In genomic region chr22:46946383-46946965, GRCh38 we compare ENCODE assay signal across 18 cellular contexts.
A peak's percentile ranks its signal among the peaks of the same experiment; 100 is the strongest.
DNase-seq lines count a peak whose midpoint lies in the region; ATAC-seq, FAIRE-seq and TF ChIP-seq lines count a peak whose summit lies in the region.
"Had no signal": no experiment of that assay in that cellular context is flagged by ENCODE, and none has a peak within 500 bp of the region (broad histone marks: within the 10 kb centered on the region; RNA-seq: fewer than 3 reads in every experiment).

No MANE protein-coding gene starts in this region.

- ATAC-seq in activated CD8-positive, alpha-beta T cell treated with anti-CD3 and anti-CD28 coated beads, Interleukin-2, amount 10 ng/mL, durations not matched to agents 7 days and 5 days: no peak
- ATAC-seq in activated CD8-positive, alpha-beta T cell treated with anti-CD3 and anti-CD28 coated beads for 36 hours: no peak
- no peak for ATAC-seq in GM18511 (IDR thresholded peaks at IDR 0.05; ENCODE audit: unreplicated experiment)

- TF ChIP-seq CTCF in activated CD8-positive, alpha-beta T cell treated with anti-CD3 and anti-CD28 coated beads for 36 hours (IDR thresholded peaks at IDR 0.05): no peak
- TF ChIP-seq CTCF in bronchial epithelial cell (IDR thresholded peaks at IDR 0.05; ENCODE audit: insufficient read depth, low read length, severe bottlenecking) (no peak), neural cell (IDR thresholded peaks at IDR 0.05; ENCODE audit: poor library complexity, severe bottlenecking) (no peak)

- no peaks in the 10 kb centered on the region for H3K27me3 ChIP-seq in bronchial epithelial cell (ENCODE audit: control insufficient read depth, insufficient read depth, low read length)
- H3K27me3 ChIP-seq in neural cell (ENCODE audit: insufficient read depth, low read depth, low read length): no peaks in the 10 kb centered on the region
- H3K27me3 ChIP-seq: BE2C, SJSA1 had no signal

- no peak for DNase-seq in activated CD8-positive, alpha-beta T cell treated with anti-CD3 and anti-CD28 coated beads, Interleukin-2, amount 10 ng/mL, durations not matched to agents 7 days and 5 days
- no peak for DNase-seq in activated CD8-positive, alpha-beta T cell treated with anti-CD3 and anti-CD28 coated beads for 36 hours
- DNase-seq in bronchial epithelial cell (ENCODE audit: low read depth) (no peak), ecto neural progenitor cell (ENCODE audit: low spot score) (no peak), HuH-7 (ENCODE audit: low spot score) (no peak), DMS53 (lab: John Stamatoyannopoulos, UW) (no peak)
- DNase-seq: 8988T; BE2C; CD8-positive, alpha-beta memory T cell; KBM-7; NCI-H1436 treated with DMSO at 0.1 percent for 48 hours; NCI-H2029 treated with DMSO at 0.1 percent for 48 hours; NCI-H510A treated with DMSO at 0.1 percent for 48 hours; NCI-H82; PC-9 had no signal

- intact Hi-C loops in activated CD8-positive, alpha-beta T cell treated with anti-CD3 and anti-CD28 coated beads for 36 hours (cut with micrococcal nuclease): no loop called here

- peak; percentile 87 for FAIRE-seq in bronchial epithelial cell (lab: Jason Lieb, UNC)

- no peaks in the 10 kb centered on the region for H3K27me3 Mint-ChIP-seq in activated CD8-positive, alpha-beta T cell treated with anti-CD3 and anti-CD28 coated beads, Interleukin-2, amount 10 ng/mL, durations not matched to agents 7 days and 5 days (ENCODE audit: low read depth)
- H3K27me3 Mint-ChIP-seq in activated CD8-positive, alpha-beta T cell treated with anti-CD3 and anti-CD28 coated beads for 36 hours: no peaks in the 10 kb centered on the region
- H3K27me3 Mint-ChIP-seq: CD8-positive, alpha-beta memory T cell had no signal

- no peaks in the 10 kb centered on the region for H3K9me3 ChIP-seq in neural cell (ENCODE audit: low read length)
- H3K9me3 ChIP-seq: BE2C, SJSA1 had no signal

- H4K20me1 ChIP-seq in neural cell (ENCODE audit: insufficient read depth): no peaks in the 10 kb centered on the region

- H3K4me3 ChIP-seq in bronchial epithelial cell (ENCODE audit: low read depth, low read length) (no peak overlapping the region), neural cell (ENCODE audit: low read length) (no peak overlapping the region)
- H3K4me3 ChIP-seq: PC-9, SJSA1 had no signal

- no peak overlapping the region for H2AFZ ChIP-seq in neural cell (ENCODE audit: low read depth, low read length)
- H2AFZ ChIP-seq: PC-9 had no signal

- H3K36me3 ChIP-seq in bronchial epithelial cell (ENCODE audit: control insufficient read depth, insufficient read depth, low read length) (peaks cover 5% of the 10 kb centered on the region), neural cell (ENCODE audit: insufficient read depth, low read length) (no peaks in the 10 kb centered on the region)

- H3K4me3 Mint-ChIP-seq in activated CD8-positive, alpha-beta T cell treated with anti-CD3 and anti-CD28 coated beads, Interleukin-2, amount 10 ng/mL, durations not matched to agents 7 days and 5 days: no peak overlapping the region
- H3K4me3 Mint-ChIP-seq in activated CD8-positive, alpha-beta T cell treated with anti-CD3 and anti-CD28 coated beads for 36 hours: no peak overlapping the region
- H3K4me3 Mint-ChIP-seq: CD8-positive, alpha-beta memory T cell had no signal

- CTCF ChIA-PET in activated CD8-positive, alpha-beta T cell treated with anti-CD3 and anti-CD28 coated beads, Interleukin-2, amount 10 ng/mL, durations not matched to agents 7 days and 5 days (lab: Charles Lee): no interaction called here
- CTCF ChIA-PET in activated CD8-positive, alpha-beta T cell treated with anti-CD3 and anti-CD28 coated beads for 36 hours (lab: Charles Lee): no interaction called here

- no peak overlapping the region for H3K4me2 ChIP-seq in neural cell (ENCODE audit: low read length)
- H3K4me2 ChIP-seq: PC-9 had no signal

- peak overlapping the region; percentile 84 for H3K27ac ChIP-seq in neural cell (ENCODE audit: low read length)
- H3K27ac ChIP-seq: PC-9, SJSA1 had no signal

- TF ChIP-seq EP300 in neural cell (conservative IDR thresholded peaks at IDR 0.05; ENCODE audit: poor library complexity, severe bottlenecking): no peak

- H3K4me1 Mint-ChIP-seq in activated CD8-positive, alpha-beta T cell treated with anti-CD3 and anti-CD28 coated beads, Interleukin-2, amount 10 ng/mL, durations not matched to agents 7 days and 5 days (ENCODE audit: low read depth): peaks cover 2% of the 10 kb centered on the region
- peaks cover 6% of the 10 kb centered on the region for H3K4me1 Mint-ChIP-seq in activated CD8-positive, alpha-beta T cell treated with anti-CD3 and anti-CD28 coated beads for 36 hours (ENCODE audit: low read depth)

- POLR2A ChIA-PET in activated CD8-positive, alpha-beta T cell treated with anti-CD3 and anti-CD28 coated beads, Interleukin-2, amount 10 ng/mL, durations not matched to agents 7 days and 5 days (lab: Charles Lee): no interaction called here
- POLR2A ChIA-PET in activated CD8-positive, alpha-beta T cell treated with anti-CD3 and anti-CD28 coated beads for 36 hours (lab: Charles Lee): interaction anchor here (0.6 kb wide), 1 partner anchor 15 kb away, joined by 4 read pairs; no protein-coding TSS in a partner anchor

- H3K36me3 Mint-ChIP-seq in activated CD8-positive, alpha-beta T cell treated with anti-CD3 and anti-CD28 coated beads, Interleukin-2, amount 10 ng/mL, durations not matched to agents 7 days and 5 days (ENCODE audit: low read depth): peaks cover 15% of the 10 kb centered on the region
- peaks cover 13% of the 10 kb centered on the region for H3K36me3 Mint-ChIP-seq in activated CD8-positive, alpha-beta T cell treated with anti-CD3 and anti-CD28 coated beads for 36 hours (ENCODE audit: low read depth)

- no peaks in the 10 kb centered on the region for H3K9me2 ChIP-seq in neural cell (ENCODE audit: insufficient read depth, low read length)

- peaks cover 7% of the 10 kb centered on the region for H3F3A ChIP-seq in neural cell (ENCODE audit: insufficient read depth, low read length, poor library complexity, severe bottlenecking)

- peak overlapping the region; percentile 53 for H3K9ac ChIP-seq in neural cell (ENCODE audit: low read length)

- no peak for TF ChIP-seq RAD21 in neural cell (conservative IDR thresholded peaks at IDR 0.05)

- no peaks in the 10 kb centered on the region for H3K79me2 ChIP-seq in neural cell (replicated peaks; ENCODE audit: insufficient read depth, low read length)

- H3K9me3 Mint-ChIP-seq in activated CD8-positive, alpha-beta T cell treated with anti-CD3 and anti-CD28 coated beads, Interleukin-2, amount 10 ng/mL, durations not matched to agents 7 days and 5 days (ENCODE audit: insufficient read depth): no peaks in the 10 kb centered on the region
- H3K9me3 Mint-ChIP-seq in activated CD8-positive, alpha-beta T cell treated with anti-CD3 and anti-CD28 coated beads for 36 hours: no peaks in the 10 kb centered on the region
- H3K9me3 Mint-ChIP-seq: CD8-positive, alpha-beta memory T cell had no signal

- H3K27ac Mint-ChIP-seq in activated CD8-positive, alpha-beta T cell treated with anti-CD3 and anti-CD28 coated beads, Interleukin-2, amount 10 ng/mL, durations not matched to agents 7 days and 5 days: peak overlapping the region; percentile 20
- H3K27ac Mint-ChIP-seq in activated CD8-positive, alpha-beta T cell treated with anti-CD3 and anti-CD28 coated beads for 36 hours: no peak overlapping the region

TF ChIP-seq in neural cell, 6 proteins besides CTCF, POLR2A, EP300 and RAD21:
- TF ChIP-seq SMC3 (conservative IDR thresholded peaks at IDR 0.05; ENCODE audit: poor library complexity) (no peak), TAF1 (IDR thresholded peaks at IDR 0.05; ENCODE audit: low read depth) (no peak), MXI1 (conservative IDR thresholded peaks at IDR 0.05; ENCODE audit: poor library complexity, severe bottlenecking) (no peak)
